ENCODE assay signal across 1 cellular context in the genomic region with DNA sequence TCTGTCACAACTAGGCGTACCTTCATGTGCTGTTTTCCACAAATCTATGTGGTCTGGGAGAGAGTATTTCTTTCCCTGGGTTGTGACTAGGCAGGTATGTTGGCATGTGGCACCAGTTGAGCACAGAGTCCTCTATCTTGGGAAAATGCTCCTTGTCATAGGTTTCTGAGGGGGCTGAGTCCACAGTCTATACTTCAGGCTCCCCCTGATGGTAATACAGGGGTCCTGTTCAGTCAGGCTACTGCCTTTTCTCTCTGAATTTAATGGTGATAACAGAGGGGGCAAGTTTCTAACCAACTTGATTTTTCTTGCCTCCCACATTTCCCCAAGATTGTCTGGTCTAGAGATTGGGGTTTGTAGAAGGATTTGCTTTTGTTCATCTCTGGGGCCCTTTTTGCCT.
TF ChIP-seq lines count a peak whose summit lies in the region.

No MANE protein-coding gene starts in this region.

TF ChIP-seq in H1, 55 proteins besides CTCF, POLR2A, EP300 and RAD21:
- TF ChIP-seq CREB1 (IDR thresholded peaks at IDR 0.05) (no peak), RNF2 (IDR thresholded peaks at IDR 0.05; ENCODE audit: borderline replicate concordance, low read depth, low read length, missing control alignments, poor library complexity, severe bottlenecking) (no peak), TCF12 (IDR thresholded peaks at IDR 0.05; ENCODE audit: low read depth, low read length) (no peak), BRCA1 (IDR thresholded peaks at IDR 0.05; ENCODE audit: low read depth, low read length) (no peak), ATF2 (IDR thresholded peaks at IDR 0.05; ENCODE audit: low read length) (no peak), KDM1A (IDR thresholded peaks at IDR 0.05; ENCODE audit: borderline replicate concordance, low read length) (no peak), PHF8 (conservative IDR thresholded peaks at IDR 0.05; ENCODE audit: low read depth, low read length) (no peak), SAP30 (IDR thresholded peaks at IDR 0.05; ENCODE audit: insufficient read depth, insufficient replicate concordance, low read length) (no peak), CHD7 (IDR thresholded peaks at IDR 0.05; ENCODE audit: insufficient replicate concordance, low read length) (no peak), SIN3A (conservative IDR thresholded peaks at IDR 0.05 in 1 of 2, IDR thresholded peaks at IDR 0.05 in 1 of 2; ENCODE audit: low read depth in 1 of 2, low read length in 2 of 2) (no peak), SP2 (IDR thresholded peaks at IDR 0.05; ENCODE audit: low read length) (no peak), RFX5 (IDR thresholded peaks at IDR 0.05; ENCODE audit: borderline replicate concordance, low read depth, low read length) (no peak), POU5F1 (IDR thresholded peaks at IDR 0.05; ENCODE audit: low read depth, low read length) (no peak), KDM5A (IDR thresholded peaks at IDR 0.05; ENCODE audit: low read length) (no peak), FOSL1 (IDR thresholded peaks at IDR 0.05; ENCODE audit: insufficient read depth, low read depth, low read length) (no peak), EZH2 (IDR thresholded peaks at IDR 0.05; ENCODE audit: low read depth, low read length, severe bottlenecking) (no peak), EGR1 (IDR thresholded peaks at IDR 0.05; ENCODE audit: borderline replicate concordance, low read depth, low read length) (no peak)
TF ChIP-seq in H1: peak in this region for 0.
